ENCODE assay signal across 10 cellular contexts in the genomic region with DNA sequence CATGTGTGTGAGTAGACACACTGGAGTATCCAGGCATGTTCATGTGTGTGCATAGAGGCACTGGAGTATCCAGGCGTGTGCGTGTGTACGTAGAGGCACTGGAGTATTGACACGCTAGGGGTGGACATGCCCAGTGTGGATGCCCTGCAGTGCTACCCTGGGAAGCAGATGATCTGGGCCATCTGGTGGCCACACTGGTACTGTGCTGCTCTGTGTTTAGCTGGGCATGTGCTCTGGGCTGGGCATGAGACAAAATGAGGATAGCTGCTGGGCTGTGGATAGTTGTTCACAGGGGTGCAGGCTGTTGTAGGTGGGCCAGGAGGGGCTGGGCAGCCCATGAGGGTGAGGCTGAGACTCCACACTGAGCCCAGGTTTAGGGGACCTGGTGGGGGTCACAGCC. TPM values are rescaled to one million over a fixed set of nuclear protein-coding genes. Genes with fewer than 3 reads are reported as not detected.
DNase-seq lines count a peak whose midpoint lies in the region; ATAC-seq and TF ChIP-seq lines count a peak whose summit lies in the region.
"Had no signal": no experiment of that assay in that cellular context is flagged by ENCODE, and none has a peak within 500 bp of the region (broad histone marks: within the 10 kb centered on the region; RNA-seq: fewer than 3 reads in every experiment).

No MANE protein-coding gene starts in this region.

- no peaks in the 10 kb centered on the region for H3K9me2 ChIP-seq in PC-3 (replicated peaks; ENCODE audit: low read length)

- intact Hi-C loops in A673 (cut with micrococcal nuclease; ENCODE audit: unreplicated experiment) (no loop called here), PC-3 (cut with micrococcal nuclease) (no loop called here)

- H3K9ac ChIP-seq in PC-3 (ENCODE audit: low read length) (no peak overlapping the region), fibroblast of lung (ENCODE audit: insufficient read depth, low read length) (no peak overlapping the region)

- BruUV-seq in A673 (replicated peaks; lab: Mats Ljungman, UMichigan) (no TSS peak), PC-3 (replicated peaks; lab: Mats Ljungman, UMichigan) (no TSS peak)

- H4K20me1 ChIP-seq in PC-3 (ENCODE audit: low read length) (no peaks in the 10 kb centered on the region), fibroblast of lung (ENCODE audit: control insufficient read depth, extremely low read depth, insufficient read depth, low read length) (no peaks in the 10 kb centered on the region)

- H3K9me3 ChIP-seq in A673 (ENCODE audit: low read depth, low read length, poor library complexity, severe bottlenecking), result no peaks in the 10 kb centered on the region
- no peaks in the 10 kb centered on the region for H3K9me3 ChIP-seq in PC-3 (ENCODE audit: low read length)
- H3K9me3 ChIP-seq in fibroblast of lung (ENCODE audit: control insufficient read depth, insufficient read depth, low read depth, low read length), result no peaks in the 10 kb centered on the region

- 0 out of 2 replicates have a peak overlapping the region, but pooled peaks have one; percentile 50 for H2AFZ ChIP-seq in PC-3 (ENCODE audit: low read length)
- no peak overlapping the region for H2AFZ ChIP-seq in fibroblast of lung (ENCODE audit: low read length)

- H3K27me3 ChIP-seq in A673 (replicated peaks; ENCODE audit: insufficient read depth, low read depth, low read length, poor library complexity) (peaks cover 36% of the 10 kb centered on the region), PC-3 (ENCODE audit: low read length) (peaks cover 19% of the 10 kb centered on the region), fibroblast of lung (ENCODE audit: control insufficient read depth, insufficient read depth, low read length) (no peaks in the 10 kb centered on the region)

- TF ChIP-seq CTCF in A673 (conservative IDR thresholded peaks at IDR 0.05; ENCODE audit: low read depth, low read length) (peak; percentile 50), PC-3 (conservative IDR thresholded peaks at IDR 0.05; ENCODE audit: low read depth, low read length) (peak; percentile 64), fibroblast of lung (conservative IDR thresholded peaks at IDR 0.05 in 1 of 2, IDR thresholded peaks at IDR 0.05 in 1 of 2; ENCODE audit: low read depth in 1 of 2, low read length in 2 of 2) (peak; percentile 4 to 19)

- CTCF ChIA-PET in A673 (lab: Charles Lee), result interaction anchor here (0.5 to 0.7 kb wide), 2 partner anchors 48 to 52 kb away, joined by 3 to 5 read pairs; a partner anchor contains a TSS
- CTCF ChIA-PET in PC-3 (lab: Charles Lee), result interaction anchor here (1.0 kb wide), 1 partner anchor 48 kb away, joined by 6 read pairs; no protein-coding TSS in a partner anchor

- H3K4me2 ChIP-seq in PC-3 (ENCODE audit: low read length), result no peak overlapping the region
- no peak overlapping the region for H3K4me2 ChIP-seq in fibroblast of lung (ENCODE audit: extremely low read depth, insufficient read depth, low read length)

- in situ Hi-C loops in G401 (cut with HindIII; ENCODE audit: low sequenced_read_pairs), result no loop called here

- no peak overlapping the region for H3K27ac ChIP-seq in A673 (ENCODE audit: low read depth, low read length, poor library complexity, severe bottlenecking)
- H3K27ac ChIP-seq in PC-3 (ENCODE audit: low read length), result no peak overlapping the region
- no peak overlapping the region for H3K27ac ChIP-seq in fibroblast of lung (ENCODE audit: insufficient read depth, low read length)
- H3K27ac ChIP-seq: dorsolateral prefrontal cortex had no signal

- peak; percentile 100 for ATAC-seq in PC-3
- ATAC-seq in HG03571 (IDR thresholded peaks at IDR 0.05; ENCODE audit: unreplicated experiment), result no peak

- H3K79me2 ChIP-seq in PC-3 (ENCODE audit: low read length) (no peaks in the 10 kb centered on the region), fibroblast of lung (ENCODE audit: control insufficient read depth, insufficient read depth, low read length) (no peaks in the 10 kb centered on the region)

- no peaks in the 10 kb centered on the region for H3K36me3 ChIP-seq in A673 (ENCODE audit: insufficient read depth, low read length, poor library complexity, severe bottlenecking)
- H3K36me3 ChIP-seq in PC-3 (ENCODE audit: low read depth, low read length), result no peaks in the 10 kb centered on the region
- no peaks in the 10 kb centered on the region for H3K36me3 ChIP-seq in fibroblast of lung (ENCODE audit: control insufficient read depth, insufficient read depth, low read length)

- H3F3A ChIP-seq in PC-3 (ENCODE audit: low read length, unreplicated experiment), result no peaks in the 10 kb centered on the region

- H3K4me3 ChIP-seq in A673 (ENCODE audit: low read depth, low read length, poor library complexity, severe bottlenecking), result no peak overlapping the region
- no peak overlapping the region for H3K4me3 ChIP-seq in PC-3 (ENCODE audit: low read length)
- H3K4me3 ChIP-seq in fibroblast of lung (replicated peaks in 1 of 4; ENCODE audit: control extremely low read depth in 1 of 4, insufficient read depth in 1 of 4, low read depth in 3 of 4, low read length in 4 of 4), result no peak overlapping the region
- H3K4me3 ChIP-seq: dorsolateral prefrontal cortex had no signal

- H3K4me1 ChIP-seq in A673 (ENCODE audit: insufficient read depth, low read length, poor library complexity, severe bottlenecking), result no peaks in the 10 kb centered on the region
- H3K4me1 ChIP-seq in PC-3 (ENCODE audit: insufficient read depth, low read length), result no peaks in the 10 kb centered on the region
- H3K4me1 ChIP-seq in fibroblast of lung (ENCODE audit: control insufficient read depth, extremely low read depth, insufficient read depth, low read length), result no peaks in the 10 kb centered on the region

- DNase-seq in A673 (ENCODE audit: low spot score) (peak; percentile 60), G401 (ENCODE audit: low spot score) (peak; percentile 77), PC-3 (peak; percentile 69), fibroblast of lung (ENCODE audit: low read depth in 2 of 2) (no peak), NCI-H1436 (lab: John Stamatoyannopoulos, UW) (no peak), NCI-H1048 (lab: John Stamatoyannopoulos, UW) (no peak), T-helper 1 cell (no peak)

- POLR2A ChIA-PET in A673 (lab: Charles Lee; ENCODE audit: low non-redundant PET), result no interaction called here
- POLR2A ChIA-PET in PC-3 (lab: Charles Lee; ENCODE audit: unreplicated experiment), result no interaction called here

RNA-seq across cellular contexts. Expression of a gene that starts 24.0 kb away (rescaled TPM):
- total RNA-seq in A673 (2021) (not detected in 2 replicates), PC-3 (2014; rRNA removed) (not detected in 2 replicates), fibroblast of lung (not detected in 2 replicates)
- not detected in 2 replicates for total RNA-seq in G401 (2014; rRNA removed; shearing (Covaris generic))
- polyA plus RNA-seq in fibroblast of lung, result not detected in 2 replicates
- not detected in 2 replicates for polyA plus RNA-seq in fibroblast of lung (2012)
- polyA minus RNA-seq in fibroblast of lung (ENCODE audit: low replicate concordance), result not detected in 2 replicates
- total RNA-seq: skeletal muscle tissue had no signal

RNA-seq across cellular contexts. Expression of a gene that starts 32.8 kb away (rescaled TPM):
- total RNA-seq in A673 (2021) (not detected in 2 replicates), PC-3 (2014; rRNA removed) (0.22 and 0.29 TPM in 2 replicates), fibroblast of lung (not detected in 2 replicates)
- total RNA-seq in G401 (2014; rRNA removed; shearing (Covaris generic)), result 0.12 and 0.20 TPM in 2 replicates
- not detected in 2 replicates for polyA plus RNA-seq in fibroblast of lung
- not detected in 2 replicates for polyA plus RNA-seq in fibroblast of lung (2012)
- polyA minus RNA-seq in fibroblast of lung (ENCODE audit: low replicate concordance), result not detected in 2 replicates
- total RNA-seq: skeletal muscle tissue had no signal

RNA-seq across cellular contexts. Expression of a gene that starts 47.2 kb away (rescaled TPM):
- total RNA-seq in A673 (2021), result 0.37 and 0.62 TPM in 2 replicates
- total RNA-seq in G401 (2014; rRNA removed; shearing (Covaris generic)), result not detected in 2 replicates
- 0.98 and 1.1 TPM in 2 replicates for total RNA-seq in PC-3 (2014; rRNA removed)
- not detected in 2 replicates for total RNA-seq in fibroblast of lung
- polyA plus RNA-seq in fibroblast of lung, result not detected in 2 replicates
- not detected in 2 replicates for polyA plus RNA-seq in fibroblast of lung (2012)
- not detected in 2 replicates for polyA minus RNA-seq in fibroblast of lung (ENCODE audit: low replicate concordance)

RNA-seq across cellular contexts. Expression of a gene that starts 51.5 kb away (rescaled TPM):
- 0.32 and 0.46 TPM in 2 replicates for total RNA-seq in A673 (2021)
- 4.2 and 5.0 TPM in 2 replicates for total RNA-seq in G401 (2014; rRNA removed; shearing (Covaris generic))
- 5.6 and 7.4 TPM in 2 replicates for total RNA-seq in PC-3 (2014; rRNA removed)
- total RNA-seq in fibroblast of lung, result 2.6 and 4.1 TPM in 2 replicates
- 0.17 and 0.49 TPM in 2 replicates for polyA plus RNA-seq in fibroblast of lung
- 0.47 and 0.96 TPM in 2 replicates for polyA plus RNA-seq in fibroblast of lung (2012)
- 0.39 and 0.56 TPM in 2 replicates for polyA minus RNA-seq in fibroblast of lung (ENCODE audit: low replicate concordance)

RNA-seq across cellular contexts. Expression of a gene that starts 52.1 kb away (rescaled TPM):
- 14.4 and 16.4 TPM in 2 replicates for total RNA-seq in A673 (2021)
- total RNA-seq in G401 (2014; rRNA removed; shearing (Covaris generic)), result 32.9 and 33.4 TPM in 2 replicates
- total RNA-seq in PC-3 (2014; rRNA removed), result 43.2 and 54.3 TPM in 2 replicates
- total RNA-seq in fibroblast of lung, result 9.1 and 11.6 TPM in 2 replicates
- 5.5 and 5.8 TPM in 2 replicates for polyA plus RNA-seq in fibroblast of lung
- polyA plus RNA-seq in fibroblast of lung (2012), result 8.9 and 9.8 TPM in 2 replicates
- 12.5 and 22.1 TPM in 2 replicates for polyA minus RNA-seq in fibroblast of lung (ENCODE audit: low replicate concordance)

Comparison
In these comparisons a context has a peak if more than half of its experiments do, and no peak if none do; other contexts are left out.
1. DNase-seq: peak in A673 (single experiment), G401 (single experiment) and PC-3 (single experiment); none in fibroblast of lung (0 of 2), NCI-H1436 (single experiment), NCI-H1048 (single experiment) and T-helper 1 cell (0 of 5).
2. CTCF ChIP-seq: peak in every context shown above with its lines; median percentile 64 in PC-3; 50 in A673; 12 in fibroblast of lung.